8 cellular contexts compared by ENCODE assay signal in the genomic region with DNA sequence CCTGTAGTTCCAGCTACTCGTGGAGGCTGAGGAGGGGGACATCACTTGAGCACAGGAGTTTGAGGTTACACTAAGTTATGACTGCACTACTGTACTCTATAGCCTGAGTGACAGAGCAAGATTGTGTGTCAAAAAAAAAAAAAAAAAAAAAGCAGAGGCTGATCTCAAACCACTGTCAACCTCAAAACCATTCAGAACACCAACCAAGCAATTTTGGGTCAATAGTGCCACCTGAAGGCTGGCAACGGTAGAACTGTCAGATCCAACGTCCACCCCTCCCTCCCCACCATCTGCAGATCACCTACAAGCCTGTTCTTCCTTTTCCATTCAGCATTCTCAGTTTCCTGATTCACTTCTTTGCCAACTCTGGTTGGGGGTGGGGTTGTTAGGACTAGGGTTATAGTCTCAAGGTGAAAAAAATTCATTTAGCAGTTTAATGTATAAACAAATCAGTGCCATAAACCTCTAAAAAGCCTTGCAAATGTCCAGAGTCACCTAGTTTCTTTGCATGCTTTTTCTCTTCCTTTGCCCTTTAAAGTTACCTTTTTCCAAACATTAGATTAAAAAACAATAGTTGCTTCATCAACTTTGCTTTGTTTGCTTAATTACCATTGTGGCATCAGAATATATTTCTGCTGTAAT. TPM values are rescaled to one million over a fixed set of nuclear protein-coding genes. Genes with fewer than 3 reads are reported as not detected.
DNase-seq lines count a peak whose midpoint lies in the region; ATAC-seq and TF ChIP-seq lines count a peak whose summit lies in the region.

No MANE protein-coding gene starts in this region.

- peaks cover 22% of the 10 kb centered on the region for H3K36me3 Mint-ChIP-seq in activated CD8-positive, alpha-beta T cell treated with anti-CD3 and anti-CD28 coated beads, Interleukin-2, amount 10 ng/mL, durations not matched to agents 7 days and 5 days (ENCODE audit: low read depth)
- peaks cover 7 to 14% of the 10 kb centered on the region in 2 donors for H3K36me3 Mint-ChIP-seq in naive B cell

- TF ChIP-seq POLR2A in heart left ventricle (IDR thresholded peaks at IDR 0.05), result no peak

- H3K9me3 ChIP-seq in heart left ventricle, result peaks cover 0 to 4% (median 0%) of the 10 kb centered on the region in 12 donors
- H3K9me3 ChIP-seq in effector memory CD4-positive, alpha-beta T cell (ENCODE audit: control insufficient read depth, low read length), result no peaks in the 10 kb centered on the region

- TF ChIP-seq CTCF in heart left ventricle (IDR thresholded peaks at IDR 0.05), result peak; percentile 15 to 64 (median 48)

- ATAC-seq in heart left ventricle (peak in 2 of 4 donors; percentile 24 to 35), Right ventricle myocardium inferior (no peak), HG03378 (IDR thresholded peaks at IDR 0.05; ENCODE audit: unreplicated experiment) (peak; percentile 39), naive B cell (ENCODE audit: low read depth in 2 of 2) (peak; percentile 14 to 20)
- ATAC-seq in activated CD8-positive, alpha-beta T cell treated with anti-CD3 and anti-CD28 coated beads, Interleukin-2, amount 10 ng/mL, durations not matched to agents 7 days and 5 days, result peak; percentile 21

- CTCF ChIA-PET in activated CD8-positive, alpha-beta T cell treated with anti-CD3 and anti-CD28 coated beads, Interleukin-2, amount 10 ng/mL, durations not matched to agents 7 days and 5 days (lab: Charles Lee), result interaction anchor here (0.6 to 6.5 kb wide), 14 partner anchors 9 to 535 kb away, joined by 3 to 97 read pairs (median 4); partner anchors contain the start of gene BRAF

- peak overlapping the region; percentile 26 for H3K4me3 Mint-ChIP-seq in activated CD8-positive, alpha-beta T cell treated with anti-CD3 and anti-CD28 coated beads, Interleukin-2, amount 10 ng/mL, durations not matched to agents 7 days and 5 days
- peak overlapping the region in 5 of 8 donors; percentile 29 to 94 (median 47) for H3K4me3 Mint-ChIP-seq in naive B cell

- peaks cover 0 to 19% (median 12%) of the 10 kb centered on the region in 12 donors for H3K4me1 ChIP-seq in heart left ventricle
- peaks cover 6% of the 10 kb centered on the region for H3K4me1 ChIP-seq in effector memory CD4-positive, alpha-beta T cell (ENCODE audit: control insufficient read depth, insufficient read depth, low read length, poor library complexity, severe bottlenecking)

- peaks cover 0 to 34% (median 30%) of the 10 kb centered on the region in 9 donors for H3K36me3 ChIP-seq in heart left ventricle
- peaks cover 8% of the 10 kb centered on the region for H3K36me3 ChIP-seq in effector memory CD4-positive, alpha-beta T cell (ENCODE audit: control insufficient read depth, insufficient read depth, low read length)

- POLR2A ChIA-PET in activated CD8-positive, alpha-beta T cell treated with anti-CD3 and anti-CD28 coated beads, Interleukin-2, amount 10 ng/mL, durations not matched to agents 7 days and 5 days (lab: Charles Lee), result no interaction called here

- peak in 4 of 5 donors; percentile 30 to 40 (median 37) for DNase-seq in heart left ventricle
- no peak for DNase-seq in Right ventricle myocardium inferior (ENCODE audit: missing footprints)
- DNase-seq in NCI-H748 treated with DMSO at 0.1 percent for 48 hours (lab: John Stamatoyannopoulos, UW), result peak; percentile 47
- peak; percentile 85 for DNase-seq in activated CD8-positive, alpha-beta T cell treated with anti-CD3 and anti-CD28 coated beads, Interleukin-2, amount 10 ng/mL, durations not matched to agents 7 days and 5 days
- peak; percentile 53 to 69 (median 65) for DNase-seq in effector memory CD4-positive, alpha-beta T cell
- peak; percentile 71 for DNase-seq in naive B cell
- peak; percentile 48 to 85 (median 72) for DNase-seq in stimulated activated naive CD4-positive, alpha-beta T cell (lab: John Stamatoyannopoulos, UW)

- no peak overlapping the region for H3K27ac ChIP-seq in heart left ventricle
- no peak overlapping the region for H3K27ac ChIP-seq in effector memory CD4-positive, alpha-beta T cell (ENCODE audit: insufficient read depth, low read length, poor library complexity, severe bottlenecking)

- H3K9me3 Mint-ChIP-seq in activated CD8-positive, alpha-beta T cell treated with anti-CD3 and anti-CD28 coated beads, Interleukin-2, amount 10 ng/mL, durations not matched to agents 7 days and 5 days (ENCODE audit: insufficient read depth), result peaks cover 6% of the 10 kb centered on the region
- H3K9me3 Mint-ChIP-seq in naive B cell, result peaks cover 0 to 9% (median 4%) of the 10 kb centered on the region in 7 donors

- H3K4me1 Mint-ChIP-seq in activated CD8-positive, alpha-beta T cell treated with anti-CD3 and anti-CD28 coated beads, Interleukin-2, amount 10 ng/mL, durations not matched to agents 7 days and 5 days (ENCODE audit: low read depth), result peaks cover 34% of the 10 kb centered on the region
- H3K4me1 Mint-ChIP-seq in naive B cell, result peaks cover 21 to 27% (median 23%) of the 10 kb centered on the region in 3 donors

- intact Hi-C loops in heart left ventricle (cut with DNase I) (loop anchor here in 9 of 10 donors (1.0 to 10.0 kb wide), 15 partner anchors 87 to 643 kb away; partner anchors contain the start of genes ADCK2 (in 5 of the 9), BRAF (in 5 of the 9) and NDUFB2 (in 1 of the 9)), Right ventricle myocardium inferior (cut with DNase I) (loop anchor here (1.0 to 10.0 kb wide), 6 partner anchors 90 to 633 kb away; partner anchors contain the start of genes ADCK2 and BRAF)

- no peaks in the 10 kb centered on the region for H3K27me3 ChIP-seq in heart left ventricle
- H3K27me3 ChIP-seq in effector memory CD4-positive, alpha-beta T cell (replicated peaks; ENCODE audit: control insufficient read depth, insufficient read depth, low read length, poor library complexity, severe bottlenecking), result no peaks in the 10 kb centered on the region

- WGBS in heart left ventricle, 4 donors, result 18 to 29% (median 28%) methylated on average over 3 of the region's 3 CpGs

- H3K27me3 Mint-ChIP-seq in activated CD8-positive, alpha-beta T cell treated with anti-CD3 and anti-CD28 coated beads, Interleukin-2, amount 10 ng/mL, durations not matched to agents 7 days and 5 days (ENCODE audit: low read depth), result peaks cover 5% of the 10 kb centered on the region
- peaks cover 3 to 13% (median 10%) of the 10 kb centered on the region in 3 donors for H3K27me3 Mint-ChIP-seq in naive B cell

- no peak overlapping the region for H3K4me3 ChIP-seq in heart left ventricle
- H3K4me3 ChIP-seq in effector memory CD4-positive, alpha-beta T cell (ENCODE audit: insufficient read depth, low read depth, low read length, poor library complexity, severe bottlenecking), result no peak overlapping the region

- H3K27ac Mint-ChIP-seq in activated CD8-positive, alpha-beta T cell treated with anti-CD3 and anti-CD28 coated beads, Interleukin-2, amount 10 ng/mL, durations not matched to agents 7 days and 5 days, result peak overlapping the region; percentile 51
- H3K27ac Mint-ChIP-seq in naive B cell, result peak overlapping the region in 4 of 6 donors; percentile 61 to 100 (median 90)

RNA-seq across cellular contexts. Expression of gene MRPS33, which starts 2.6 kb away (rescaled TPM):
- total RNA-seq in heart left ventricle (100 to 1,000 TPM in 6 of 9 donors, 10 to 100 TPM in 3; 43.7 to 137 (median 105) TPM), Right ventricle myocardium inferior (122 TPM)
- polyA plus RNA-seq in heart left ventricle (100 to 1,000 TPM in 1 of 2 donors, 10 to 100 TPM in 1; 71.8 to 146 TPM), naive B cell (ENCODE audit: low read depth in 6 of 6) (10 to 100 TPM; 39.2 to 69.1 (median 50.1) TPM)
- total RNA-seq in activated CD8-positive, alpha-beta T cell treated with anti-CD3 and anti-CD28 coated beads, Interleukin-2, amount 10 ng/mL, durations not matched to agents 7 days and 5 days, result 10 to 100 TPM; 58.1 to 62.9 TPM
